In the genomic region with DNA sequence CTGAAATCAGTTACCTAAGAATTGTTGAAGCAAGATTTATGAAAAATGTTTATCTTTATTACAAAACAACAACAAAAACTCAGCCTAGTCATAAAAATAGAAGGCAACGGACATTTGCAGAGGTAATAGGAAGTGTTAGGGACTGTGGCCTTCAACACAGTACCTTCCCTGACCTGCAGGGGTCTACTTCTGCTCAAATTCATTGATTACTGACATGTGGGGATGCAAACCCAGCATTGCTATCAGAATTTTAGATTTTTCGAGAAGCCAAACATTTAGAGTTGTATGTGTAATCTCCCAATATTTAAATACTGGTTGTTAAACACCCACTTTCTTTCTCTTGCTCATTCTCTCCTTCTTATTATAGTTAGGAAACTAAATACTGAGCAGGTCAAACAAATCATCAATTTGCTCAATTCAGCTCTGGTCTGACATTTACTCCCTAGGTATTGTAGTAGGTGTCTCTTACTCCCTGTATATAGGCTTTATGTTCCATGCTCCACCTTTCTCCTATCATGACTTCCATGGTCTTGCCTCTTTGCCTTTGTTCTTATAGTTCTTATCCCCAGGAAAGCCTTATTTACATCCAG, we compare ENCODE assay signal across 8 cellular contexts.
DNase-seq lines count a peak whose midpoint lies in the region; ATAC-seq and TF ChIP-seq lines count a peak whose summit lies in the region.

No MANE protein-coding gene starts in this region.

- peaks cover 55% of the 10 kb centered on the region for H3K4me1 Mint-ChIP-seq in activated T-cell treated with anti-CD3 and anti-CD28 coated beads, Interleukin-2, amount 50 U/mL, for 24 hours (ENCODE audit: low read depth)
- H3K4me1 Mint-ChIP-seq in memory B cell = peaks cover 9% of the 10 kb centered on the region

- POLR2A ChIA-PET in AG04449 (lab: Yijun Ruan, JAX) = no interaction called here

- peaks cover 9% of the 10 kb centered on the region for H3K9me3 Mint-ChIP-seq in activated T-cell treated with anti-CD3 and anti-CD28 coated beads, Interleukin-2, amount 50 U/mL, for 24 hours
- no peaks in the 10 kb centered on the region for H3K9me3 Mint-ChIP-seq in memory B cell

- peak overlapping the region; percentile 70 for H3K27ac Mint-ChIP-seq in activated T-cell treated with anti-CD3 and anti-CD28 coated beads, Interleukin-2, amount 50 U/mL, for 24 hours
- no peak overlapping the region for H3K27ac Mint-ChIP-seq in memory B cell

- no peak for DNase-seq in AG04449 (ENCODE audit: low read depth, low spot score)
- no peak for DNase-seq in activated T-cell treated with anti-CD3 and anti-CD28 coated beads, Interleukin-2, amount 50 U/mL, for 24 hours
- DNase-seq in memory B cell (ENCODE audit: low spot score in 2 of 2) = peak in 1 of 2 donors; percentile 11
- DNase-seq in NCI-H1694 treated with DMSO at 0.1 percent for 48 hours (lab: John Stamatoyannopoulos, UW) = no peak
- no peak for DNase-seq in NCI-H2081 (lab: John Stamatoyannopoulos, UW)

- H3K4me3 Mint-ChIP-seq in activated T-cell treated with anti-CD3 and anti-CD28 coated beads, Interleukin-2, amount 50 U/mL, for 24 hours = no peak overlapping the region
- H3K4me3 Mint-ChIP-seq in memory B cell = no peak overlapping the region

- CTCF ChIA-PET in AG04449 (lab: Yijun Ruan, JAX) = interaction anchor here (0.7 to 0.9 kb wide), 2 partner anchors 19 to 82 kb away, joined by 3 read pairs; no protein-coding TSS in a partner anchor

- H3K27me3 Mint-ChIP-seq in activated T-cell treated with anti-CD3 and anti-CD28 coated beads, Interleukin-2, amount 50 U/mL, for 24 hours = no peaks in the 10 kb centered on the region
- H3K27me3 Mint-ChIP-seq in memory B cell = no peaks in the 10 kb centered on the region

- TF ChIP-seq EP300 in Ishikawa (IDR thresholded peaks at IDR 0.05; ENCODE audit: borderline replicate concordance) = no peak

- peaks cover 9% of the 10 kb centered on the region for H3K36me3 Mint-ChIP-seq in activated T-cell treated with anti-CD3 and anti-CD28 coated beads, Interleukin-2, amount 50 U/mL, for 24 hours (ENCODE audit: low read depth)
- H3K36me3 Mint-ChIP-seq in memory B cell = peaks cover under 1% of the 10 kb centered on the region

- ATAC-seq in GM19023 (IDR thresholded peaks at IDR 0.05; ENCODE audit: unreplicated experiment) = peak; percentile 67
- ATAC-seq in memory B cell (ENCODE audit: low read depth) = peak; percentile 80
- ATAC-seq in HG03108 (IDR thresholded peaks at IDR 0.05; ENCODE audit: unreplicated experiment) = no peak

- TF ChIP-seq CTCF in AG04449 (IDR thresholded peaks at IDR 0.05; ENCODE audit: insufficient read depth, low read length, missing control alignments) = peak; percentile 31

- H3K4me3 ChIP-seq in AG04449 (ENCODE audit: low read depth, low read length) = no peak overlapping the region

- TF ChIP-seq RAD21 in Ishikawa (IDR thresholded peaks at IDR 0.05; ENCODE audit: low read depth) = peak; percentile 48

TF ChIP-seq in Ishikawa, 13 proteins besides CTCF, POLR2A, EP300 and RAD21:
- TF ChIP-seq EGR1 (IDR thresholded peaks at IDR 0.05) = no peak
- TF ChIP-seq NFIC (IDR thresholded peaks at IDR 0.05) = no peak
- no peak for TF ChIP-seq CREB1 (IDR thresholded peaks at IDR 0.05; ENCODE audit: low read depth)
- no peak for TF ChIP-seq TAF1 (IDR thresholded peaks at IDR 0.05; ENCODE audit: low read depth)
- TF ChIP-seq TCF12 (IDR thresholded peaks at IDR 0.05; ENCODE audit: low read depth) = no peak
- TF ChIP-seq ZBTB7A (IDR thresholded peaks at IDR 0.05; ENCODE audit: low read depth) = no peak
- no peak for TF ChIP-seq YY1 (IDR thresholded peaks at IDR 0.05; ENCODE audit: low read depth)
